In genomic region chr2:203623104-203623503, GRCh38 we compare ENCODE assay signal across 1 cellular context.
TF ChIP-seq lines count a peak whose summit lies in the region.

No MANE protein-coding gene starts in this region.

TF ChIP-seq in HepG2, 621 proteins besides CTCF, POLR2A, EP300 and RAD21 (continued from another document):
- TF ChIP-seq ZNF276 (CRISPR knock-in tag; IDR thresholded peaks at IDR 0.05; ENCODE audit: low read depth) (no peak), ZNF678 (CRISPR knock-in tag; IDR thresholded peaks at IDR 0.05) (no peak)
